ENCODE assay signal across 1 cellular context in the genomic region with DNA sequence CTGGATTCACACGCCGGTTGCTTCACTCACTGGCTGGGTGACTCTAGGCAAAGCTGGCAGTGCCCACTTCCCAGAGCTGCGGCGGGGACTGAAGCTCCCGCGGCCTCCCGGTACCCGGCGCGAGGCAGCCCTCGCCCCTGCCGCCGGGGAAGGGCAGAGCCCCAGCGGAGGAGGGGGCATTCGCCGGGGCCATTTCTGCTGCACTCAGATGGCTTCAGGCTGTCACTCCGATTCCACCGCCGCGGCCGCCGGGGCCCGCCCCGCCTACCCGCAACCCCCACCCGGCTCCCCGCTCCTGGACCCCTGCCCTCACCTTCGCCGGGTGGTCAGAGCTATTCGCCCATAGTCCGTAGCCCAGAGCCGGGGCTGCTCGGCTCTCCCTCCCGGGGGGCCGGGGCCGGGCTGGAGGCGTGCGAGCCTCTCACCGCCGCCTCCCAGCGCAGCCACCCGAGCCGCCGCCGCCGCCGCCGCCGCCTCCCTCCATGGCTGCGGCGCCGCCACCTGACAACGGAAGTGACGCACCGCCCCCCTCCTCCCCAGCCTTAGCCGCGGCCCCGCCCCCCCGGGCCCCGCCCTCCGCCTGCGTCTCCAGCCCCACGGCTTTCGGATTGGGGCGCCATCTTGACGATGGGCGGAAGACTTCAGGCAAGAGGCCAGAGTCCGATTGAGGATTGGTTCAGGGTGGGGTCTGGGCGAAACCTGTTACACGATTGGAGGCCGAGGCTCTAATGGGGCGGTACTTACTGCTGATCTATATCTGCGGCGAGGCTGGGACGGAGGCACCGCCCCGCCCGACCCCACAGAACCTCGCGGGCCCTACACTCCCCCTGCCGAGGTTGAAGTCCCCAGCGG.
A peak's percentile ranks its signal among the peaks of the same experiment; 100 is the strongest.
TF ChIP-seq lines count a peak whose summit lies in the region.

A gene with protein sequence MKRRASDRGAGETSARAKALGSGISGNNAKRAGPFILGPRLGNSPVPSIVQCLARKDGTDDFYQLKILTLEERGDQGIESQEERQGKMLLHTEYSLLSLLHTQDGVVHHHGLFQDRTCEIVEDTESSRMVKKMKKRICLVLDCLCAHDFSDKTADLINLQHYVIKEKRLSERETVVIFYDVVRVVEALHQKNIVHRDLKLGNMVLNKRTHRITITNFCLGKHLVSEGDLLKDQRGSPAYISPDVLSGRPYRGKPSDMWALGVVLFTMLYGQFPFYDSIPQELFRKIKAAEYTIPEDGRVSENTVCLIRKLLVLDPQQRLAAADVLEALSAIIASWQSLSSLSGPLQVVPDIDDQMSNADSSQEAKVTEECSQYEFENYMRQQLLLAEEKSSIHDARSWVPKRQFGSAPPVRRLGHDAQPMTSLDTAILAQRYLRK (minus strand): TSS at position 515 of the 852 bp plus-strand sequence. CDS start 24,592 bp downstream, outside the sequence.

TF ChIP-seq in K562, 482 proteins besides CTCF, POLR2A, EP300 and RAD21 (continued from another document and continues in another):
- TF ChIP-seq, protein P1, sequence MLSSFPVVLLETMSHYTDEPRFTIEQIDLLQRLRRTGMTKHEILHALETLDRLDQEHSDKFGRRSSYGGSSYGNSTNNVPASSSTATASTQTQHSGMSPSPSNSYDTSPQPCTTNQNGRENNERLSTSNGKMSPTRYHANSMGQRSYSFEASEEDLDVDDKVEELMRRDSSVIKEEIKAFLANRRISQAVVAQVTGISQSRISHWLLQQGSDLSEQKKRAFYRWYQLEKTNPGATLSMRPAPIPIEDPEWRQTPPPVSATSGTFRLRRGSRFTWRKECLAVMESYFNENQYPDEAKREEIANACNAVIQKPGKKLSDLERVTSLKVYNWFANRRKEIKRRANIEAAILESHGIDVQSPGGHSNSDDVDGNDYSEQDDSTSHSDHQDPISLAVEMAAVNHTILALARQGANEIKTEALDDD (IDR thresholded peaks at IDR 0.05), result no peak
- TF ChIP-seq BDP1 (IDR thresholded peaks at IDR 0.05; ENCODE audit: insufficient read depth, insufficient read length) (no peak), SETDB1 (IDR thresholded peaks at IDR 0.05; ENCODE audit: low read length) (no peak), ETV5 (CRISPR knock-in tag; IDR thresholded peaks at IDR 0.05; ENCODE audit: low read depth) (no peak; the same call in 1 of the 2 replicates), NR2C1 (IDR thresholded peaks at IDR 0.05) (peak; percentile 81), NR2C1 (tag; IDR thresholded peaks at IDR 0.05) (peak; percentile 81), CBX1 (IDR thresholded peaks at IDR 0.05; ENCODE audit: low read depth) (0 out of 2 replicates have a peak, but pooled peaks have one; percentile 15), CBFA2T2 (conservative IDR thresholded peaks at IDR 0.05) (no peak), ZFP30 (CRISPR knock-in tag; IDR thresholded peaks at IDR 0.05; ENCODE audit: borderline replicate concordance) (no peak), ZNF583 (CRISPR knock-in tag; IDR thresholded peaks at IDR 0.05) (no peak), EWSR1 (IDR thresholded peaks at IDR 0.05; ENCODE audit: borderline replicate concordance, low read depth, partially characterized antibody) (no peak), NFXL1 (CRISPR knock-in tag; IDR thresholded peaks at IDR 0.05) (no peak), XRCC4 (IDR thresholded peaks at IDR 0.05; ENCODE audit: extremely low read depth, insufficient read depth, insufficient read length) (no peak), MIER1 (IDR thresholded peaks at IDR 0.05; ENCODE audit: low read depth) (no peak), TRIM24 (IDR thresholded peaks at IDR 0.05) (no peak), ZNF696 (CRISPR knock-in tag; conservative IDR thresholded peaks at IDR 0.05) (no peak), ZNF274 (IDR thresholded peaks at IDR 0.05; ENCODE audit: borderline replicate concordance, low read depth, low read length) (no peak), EGR1 (conservative IDR thresholded peaks at IDR 0.05) (no peak; the same call in 1 of the 2 replicates), POLR2AphosphoS2 (IDR thresholded peaks at IDR 0.05; ENCODE audit: low read length) (no peak), ZNF184 (CRISPR knock-in tag; IDR thresholded peaks at IDR 0.05) (no peak), NCOA6 (IDR thresholded peaks at IDR 0.05) (no peak), MBD2 (IDR thresholded peaks at IDR 0.05; ENCODE audit: borderline replicate concordance, low read depth) (peak; percentile 100), ZNF561 (CRISPR knock-in tag; conservative IDR thresholded peaks at IDR 0.05) (no peak), FIP1L1 (IDR thresholded peaks at IDR 0.05; ENCODE audit: low read depth, low read length, poor library complexity, severe bottlenecking) (peak; percentile 46), TAF7 (tag; IDR thresholded peaks at IDR 0.05) (no peak), JUN (IDR thresholded peaks at IDR 0.05; ENCODE audit: borderline replicate concordance, low read depth, low read length) (no peak), JUN (CRISPR knock-in tag; IDR thresholded peaks at IDR 0.05; ENCODE audit: borderline replicate concordance) (no peak), ZNF695 (CRISPR knock-in tag; IDR thresholded peaks at IDR 0.05) (no peak), ETV1 (tag; conservative IDR thresholded peaks at IDR 0.05; ENCODE audit: low read depth) (no peak), ZNF644 (tag; IDR thresholded peaks at IDR 0.05; ENCODE audit: low read depth) (no peak), NEUROD1 (IDR thresholded peaks at IDR 0.05; ENCODE audit: borderline replicate concordance, low read depth, low read length, partially characterized antibody) (peak; percentile 96), NCOA4 (IDR thresholded peaks at IDR 0.05; ENCODE audit: partially characterized antibody) (no peak), ZNF551 (CRISPR knock-in tag; IDR thresholded peaks at IDR 0.05) (no peak), NR2C2 (CRISPR knock-in tag; IDR thresholded peaks at IDR 0.05) (no peak; the same call in 1 of the 2 replicates), NR2C2 (tag; IDR thresholded peaks at IDR 0.05) (peak; percentile 93), ZNF146 (CRISPR knock-in tag; IDR thresholded peaks at IDR 0.05; ENCODE audit: unreplicated experiment) (no peak), ARID1B (IDR thresholded peaks at IDR 0.05) (no peak)
- TF ChIP-seq, protein P2, sequence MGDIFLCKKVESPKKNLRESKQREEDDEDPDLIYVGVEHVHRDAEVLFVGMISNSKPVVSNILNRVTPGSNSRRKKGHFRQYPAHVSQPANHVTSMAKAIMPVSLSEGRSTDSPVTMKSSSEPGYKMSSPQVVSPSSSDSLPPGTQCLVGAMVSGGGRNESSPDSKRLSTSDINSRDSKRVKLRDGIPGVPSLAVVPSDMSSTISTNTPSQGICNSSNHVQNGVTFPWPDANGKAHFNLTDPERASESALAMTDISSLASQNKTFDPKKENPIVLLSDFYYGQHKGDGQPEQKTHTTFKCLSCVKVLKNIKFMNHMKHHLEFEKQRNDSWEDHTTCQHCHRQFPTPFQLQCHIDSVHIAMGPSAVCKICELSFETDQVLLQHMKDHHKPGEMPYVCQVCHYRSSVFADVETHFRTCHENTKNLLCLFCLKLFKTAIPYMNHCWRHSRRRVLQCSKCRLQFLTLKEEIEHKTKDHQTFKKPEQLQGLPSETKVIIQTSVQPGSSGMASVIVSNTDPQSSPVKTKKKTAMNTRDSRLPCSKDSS (IDR thresholded peaks at IDR 0.05; ENCODE audit: low read depth, partially characterized antibody), result no peak
- TF ChIP-seq, protein P3, sequence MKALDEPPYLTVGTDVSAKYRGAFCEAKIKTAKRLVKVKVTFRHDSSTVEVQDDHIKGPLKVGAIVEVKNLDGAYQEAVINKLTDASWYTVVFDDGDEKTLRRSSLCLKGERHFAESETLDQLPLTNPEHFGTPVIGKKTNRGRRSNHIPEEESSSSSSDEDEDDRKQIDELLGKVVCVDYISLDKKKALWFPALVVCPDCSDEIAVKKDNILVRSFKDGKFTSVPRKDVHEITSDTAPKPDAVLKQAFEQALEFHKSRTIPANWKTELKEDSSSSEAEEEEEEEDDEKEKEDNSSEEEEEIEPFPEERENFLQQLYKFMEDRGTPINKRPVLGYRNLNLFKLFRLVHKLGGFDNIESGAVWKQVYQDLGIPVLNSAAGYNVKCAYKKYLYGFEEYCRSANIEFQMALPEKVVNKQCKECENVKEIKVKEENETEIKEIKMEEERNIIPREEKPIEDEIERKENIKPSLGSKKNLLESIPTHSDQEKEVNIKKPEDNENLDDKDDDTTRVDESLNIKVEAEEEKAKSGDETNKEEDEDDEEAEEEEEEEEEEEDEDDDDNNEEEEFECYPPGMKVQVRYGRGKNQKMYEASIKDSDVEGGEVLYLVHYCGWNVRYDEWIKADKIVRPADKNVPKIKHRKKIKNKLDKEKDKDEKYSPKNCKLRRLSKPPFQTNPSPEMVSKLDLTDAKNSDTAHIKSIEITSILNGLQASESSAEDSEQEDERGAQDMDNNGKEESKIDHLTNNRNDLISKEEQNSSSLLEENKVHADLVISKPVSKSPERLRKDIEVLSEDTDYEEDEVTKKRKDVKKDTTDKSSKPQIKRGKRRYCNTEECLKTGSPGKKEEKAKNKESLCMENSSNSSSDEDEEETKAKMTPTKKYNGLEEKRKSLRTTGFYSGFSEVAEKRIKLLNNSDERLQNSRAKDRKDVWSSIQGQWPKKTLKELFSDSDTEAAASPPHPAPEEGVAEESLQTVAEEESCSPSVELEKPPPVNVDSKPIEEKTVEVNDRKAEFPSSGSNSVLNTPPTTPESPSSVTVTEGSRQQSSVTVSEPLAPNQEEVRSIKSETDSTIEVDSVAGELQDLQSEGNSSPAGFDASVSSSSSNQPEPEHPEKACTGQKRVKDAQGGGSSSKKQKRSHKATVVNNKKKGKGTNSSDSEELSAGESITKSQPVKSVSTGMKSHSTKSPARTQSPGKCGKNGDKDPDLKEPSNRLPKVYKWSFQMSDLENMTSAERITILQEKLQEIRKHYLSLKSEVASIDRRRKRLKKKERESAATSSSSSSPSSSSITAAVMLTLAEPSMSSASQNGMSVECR (CRISPR knock-in tag; IDR thresholded peaks at IDR 0.05), result no peak; the same call in 1 of the 2 replicates
- TF ChIP-seq, protein P4, sequence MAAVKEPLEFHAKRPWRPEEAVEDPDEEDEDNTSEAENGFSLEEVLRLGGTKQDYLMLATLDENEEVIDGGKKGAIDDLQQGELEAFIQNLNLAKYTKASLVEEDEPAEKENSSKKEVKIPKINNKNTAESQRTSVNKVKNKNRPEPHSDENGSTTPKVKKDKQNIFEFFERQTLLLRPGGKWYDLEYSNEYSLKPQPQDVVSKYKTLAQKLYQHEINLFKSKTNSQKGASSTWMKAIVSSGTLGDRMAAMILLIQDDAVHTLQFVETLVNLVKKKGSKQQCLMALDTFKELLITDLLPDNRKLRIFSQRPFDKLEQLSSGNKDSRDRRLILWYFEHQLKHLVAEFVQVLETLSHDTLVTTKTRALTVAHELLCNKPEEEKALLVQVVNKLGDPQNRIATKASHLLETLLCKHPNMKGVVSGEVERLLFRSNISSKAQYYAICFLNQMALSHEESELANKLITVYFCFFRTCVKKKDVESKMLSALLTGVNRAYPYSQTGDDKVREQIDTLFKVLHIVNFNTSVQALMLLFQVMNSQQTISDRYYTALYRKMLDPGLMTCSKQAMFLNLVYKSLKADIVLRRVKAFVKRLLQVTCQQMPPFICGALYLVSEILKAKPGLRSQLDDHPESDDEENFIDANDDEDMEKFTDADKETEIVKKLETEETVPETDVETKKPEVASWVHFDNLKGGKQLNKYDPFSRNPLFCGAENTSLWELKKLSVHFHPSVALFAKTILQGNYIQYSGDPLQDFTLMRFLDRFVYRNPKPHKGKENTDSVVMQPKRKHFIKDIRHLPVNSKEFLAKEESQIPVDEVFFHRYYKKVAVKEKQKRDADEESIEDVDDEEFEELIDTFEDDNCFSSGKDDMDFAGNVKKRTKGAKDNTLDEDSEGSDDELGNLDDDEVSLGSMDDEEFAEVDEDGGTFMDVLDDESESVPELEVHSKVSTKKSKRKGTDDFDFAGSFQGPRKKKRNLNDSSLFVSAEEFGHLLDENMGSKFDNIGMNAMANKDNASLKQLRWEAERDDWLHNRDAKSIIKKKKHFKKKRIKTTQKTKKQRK (IDR thresholded peaks at IDR 0.05; ENCODE audit: borderline replicate concordance, low read depth, low read length), result peak; percentile 48; the same call in 1 of the 2 replicates
- TF ChIP-seq, protein P5, sequence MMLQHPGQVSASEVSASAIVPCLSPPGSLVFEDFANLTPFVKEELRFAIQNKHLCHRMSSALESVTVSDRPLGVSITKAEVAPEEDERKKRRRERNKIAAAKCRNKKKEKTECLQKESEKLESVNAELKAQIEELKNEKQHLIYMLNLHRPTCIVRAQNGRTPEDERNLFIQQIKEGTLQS (IDR thresholded peaks at IDR 0.05), result no peak
- TF ChIP-seq, protein P5 (CRISPR knock-in tag; conservative IDR thresholded peaks at IDR 0.05), result no peak
- TF ChIP-seq, protein P6, sequence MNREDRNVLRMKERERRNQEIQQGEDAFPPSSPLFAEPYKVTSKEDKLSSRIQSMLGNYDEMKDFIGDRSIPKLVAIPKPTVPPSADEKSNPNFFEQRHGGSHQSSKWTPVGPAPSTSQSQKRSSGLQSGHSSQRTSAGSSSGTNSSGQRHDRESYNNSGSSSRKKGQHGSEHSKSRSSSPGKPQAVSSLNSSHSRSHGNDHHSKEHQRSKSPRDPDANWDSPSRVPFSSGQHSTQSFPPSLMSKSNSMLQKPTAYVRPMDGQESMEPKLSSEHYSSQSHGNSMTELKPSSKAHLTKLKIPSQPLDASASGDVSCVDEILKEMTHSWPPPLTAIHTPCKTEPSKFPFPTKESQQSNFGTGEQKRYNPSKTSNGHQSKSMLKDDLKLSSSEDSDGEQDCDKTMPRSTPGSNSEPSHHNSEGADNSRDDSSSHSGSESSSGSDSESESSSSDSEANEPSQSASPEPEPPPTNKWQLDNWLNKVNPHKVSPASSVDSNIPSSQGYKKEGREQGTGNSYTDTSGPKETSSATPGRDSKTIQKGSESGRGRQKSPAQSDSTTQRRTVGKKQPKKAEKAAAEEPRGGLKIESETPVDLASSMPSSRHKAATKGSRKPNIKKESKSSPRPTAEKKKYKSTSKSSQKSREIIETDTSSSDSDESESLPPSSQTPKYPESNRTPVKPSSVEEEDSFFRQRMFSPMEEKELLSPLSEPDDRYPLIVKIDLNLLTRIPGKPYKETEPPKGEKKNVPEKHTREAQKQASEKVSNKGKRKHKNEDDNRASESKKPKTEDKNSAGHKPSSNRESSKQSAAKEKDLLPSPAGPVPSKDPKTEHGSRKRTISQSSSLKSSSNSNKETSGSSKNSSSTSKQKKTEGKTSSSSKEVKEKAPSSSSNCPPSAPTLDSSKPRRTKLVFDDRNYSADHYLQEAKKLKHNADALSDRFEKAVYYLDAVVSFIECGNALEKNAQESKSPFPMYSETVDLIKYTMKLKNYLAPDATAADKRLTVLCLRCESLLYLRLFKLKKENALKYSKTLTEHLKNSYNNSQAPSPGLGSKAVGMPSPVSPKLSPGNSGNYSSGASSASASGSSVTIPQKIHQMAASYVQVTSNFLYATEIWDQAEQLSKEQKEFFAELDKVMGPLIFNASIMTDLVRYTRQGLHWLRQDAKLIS (CRISPR knock-in tag; IDR thresholded peaks at IDR 0.05), result no peak
- TF ChIP-seq, protein P7, sequence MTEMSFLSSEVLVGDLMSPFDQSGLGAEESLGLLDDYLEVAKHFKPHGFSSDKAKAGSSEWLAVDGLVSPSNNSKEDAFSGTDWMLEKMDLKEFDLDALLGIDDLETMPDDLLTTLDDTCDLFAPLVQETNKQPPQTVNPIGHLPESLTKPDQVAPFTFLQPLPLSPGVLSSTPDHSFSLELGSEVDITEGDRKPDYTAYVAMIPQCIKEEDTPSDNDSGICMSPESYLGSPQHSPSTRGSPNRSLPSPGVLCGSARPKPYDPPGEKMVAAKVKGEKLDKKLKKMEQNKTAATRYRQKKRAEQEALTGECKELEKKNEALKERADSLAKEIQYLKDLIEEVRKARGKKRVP (CRISPR knock-in tag; IDR thresholded peaks at IDR 0.05), result no peak
